ENCODE assay signal across 13 cellular contexts in genomic region chr3:144590854-144591253, GRCh38.
DNase-seq lines count a peak whose midpoint lies in the region; ATAC-seq, FAIRE-seq and TF ChIP-seq lines count a peak whose summit lies in the region.
"Had no signal": no experiment of that assay in that cellular context is flagged by ENCODE, and none has a peak within 500 bp of the region (broad histone marks: within the 10 kb centered on the region; RNA-seq: fewer than 3 reads in every experiment).

No MANE protein-coding gene starts in this region.

- DNase-seq in EL (peak; percentile 65), NOMO-1 (lab: John Stamatoyannopoulos, UW; ENCODE audit: unreplicated experiment in 2 of 2) (peak; percentile 30 to 65), endothelial cell of umbilical vein (ENCODE audit: low read depth, low spot score) (peak; percentile 90), neuronal stem cell (ENCODE audit: low spot score) (no peak), kidney (no peak), GM10248 (ENCODE audit: extremely low spot score) (no peak), SK-N-SH (no peak)
- DNase-seq: activated CD4-positive, CD25-positive, alpha-beta regulatory T cell; Karpas-422; upper lobe of right lung had no signal

- dilution Hi-C loops in endothelial cell of umbilical vein (cut with MboI; ENCODE audit: extremely low pct_ligation_motif_present, low sequenced_read_pairs): no loop called here

- H4K20me1 ChIP-seq in endothelial cell of umbilical vein (replicated peaks; ENCODE audit: control insufficient read depth, extremely low read depth, insufficient read depth, low read length) (no peaks in the 10 kb centered on the region), SK-N-SH (ENCODE audit: insufficient read depth) (no peaks in the 10 kb centered on the region)

- no peak overlapping the region for H2BK120ac ChIP-seq in neuronal stem cell (ENCODE audit: low read depth, low read length)

- no peak overlapping the region for H3K14ac ChIP-seq in neuronal stem cell (ENCODE audit: low read length)

- H3K79me1 ChIP-seq in neuronal stem cell (ENCODE audit: low read depth, low read length): no peaks in the 10 kb centered on the region

- WGBS in neuronal stem cell (ENCODE audit: extremely low coverage in 2 of 2, insufficient read length in 2 of 2, insufficient replicate concordance in 1 of 2), 2 donors: no CpG with 5 or more reads among the region's 2 CpGs
- 1% methylated on average over 2 of the region's 2 CpGs for WGBS in SK-N-SH (ENCODE audit: low lambda C conversion rate)

- H3K9me3 ChIP-seq in endothelial cell of umbilical vein (replicated peaks; ENCODE audit: control insufficient read depth, insufficient read depth, low read length) (no peaks in the 10 kb centered on the region), neuronal stem cell (replicated peaks in 1 of 2; ENCODE audit: control insufficient read depth in 2 of 2, insufficient read depth in 1 of 2, low read depth in 1 of 2, low read length in 2 of 2) (no peaks in the 10 kb centered on the region), kidney (ENCODE audit: control insufficient read depth in 1 of 2, low read length in 2 of 2) (no peaks in the 10 kb centered on the region), SK-N-SH (no peaks in the 10 kb centered on the region)
- H3K9me3 ChIP-seq: upper lobe of right lung had no signal

- H3K27ac ChIP-seq in endothelial cell of umbilical vein (ENCODE audit: insufficient read depth, low read depth, low read length): peak overlapping the region; percentile 69
- no peak overlapping the region for H3K27ac ChIP-seq in neuronal stem cell (replicated peaks; ENCODE audit: low read length)
- no peak overlapping the region for H3K27ac ChIP-seq in kidney (ENCODE audit: low read depth in 2 of 2, low read length in 2 of 2)
- H3K27ac ChIP-seq in SK-N-SH (ENCODE audit: low read depth in 2 of 2, low read length in 1 of 2): no peak overlapping the region
- H3K27ac ChIP-seq: upper lobe of right lung had no signal

- no peak for TF ChIP-seq EP300 in SK-N-SH (IDR thresholded peaks at IDR 0.05; ENCODE audit: borderline replicate concordance in 1 of 2, low read depth in 1 of 2, low read length in 1 of 2)

- POLR2A ChIA-PET in endothelial cell of umbilical vein (lab: Charles Lee) (interaction anchor here (3.3 kb wide), 1 partner anchor 619 kb away, joined by 10 read pairs; the partner anchor contains the start of gene DIPK2A), GM10248 (lab: Yijun Ruan, JAX) (no interaction called here), SK-N-SH (lab: Yijun Ruan, JAX) (no interaction called here)

- H2BK15ac ChIP-seq in neuronal stem cell (ENCODE audit: low read length): no peak overlapping the region

- H3K9me1 ChIP-seq in endothelial cell of umbilical vein (replicated peaks; ENCODE audit: control insufficient read depth, extremely low read depth, insufficient read depth, low read length): no peaks in the 10 kb centered on the region

- no peak overlapping the region for H3K18ac ChIP-seq in neuronal stem cell (ENCODE audit: low read length)

- no peak for TF ChIP-seq RAD21 in SK-N-SH (IDR thresholded peaks at IDR 0.05; ENCODE audit: low read length)

- intact Hi-C loops in endothelial cell of umbilical vein (cut with micrococcal nuclease): loop anchor here (1.0 to 5.0 kb wide), 4 partner anchors 86 to 619 kb away; no protein-coding TSS in a partner anchor
- intact Hi-C loops in kidney (cut with DNase I): no loop called here

- TF ChIP-seq POLR2A in endothelial cell of umbilical vein (IDR thresholded peaks at IDR 0.05; ENCODE audit: low read depth, low read length): no peak

- H4K91ac ChIP-seq in neuronal stem cell (ENCODE audit: low read depth, low read length, poor library complexity): no peak overlapping the region

- no peaks in the 10 kb centered on the region for H3K27me3 ChIP-seq in endothelial cell of umbilical vein (ENCODE audit: control insufficient read depth in 2 of 2, insufficient read depth in 2 of 2, low read length in 2 of 2)
- no peaks in the 10 kb centered on the region for H3K27me3 ChIP-seq in neuronal stem cell (ENCODE audit: control insufficient read depth in 3 of 3, insufficient read depth in 3 of 3, low read depth in 1 of 3, low read length in 3 of 3)
- H3K27me3 ChIP-seq in SK-N-SH (ENCODE audit: insufficient read depth): no peaks in the 10 kb centered on the region
- H3K27me3 ChIP-seq: upper lobe of right lung had no signal

- H3K9me2 ChIP-seq in SK-N-SH: no peaks in the 10 kb centered on the region

- H3K36me3 ChIP-seq in endothelial cell of umbilical vein (ENCODE audit: control insufficient read depth in 2 of 2, extremely low read depth in 1 of 2, insufficient read depth in 2 of 2, low read length in 2 of 2) (no peaks in the 10 kb centered on the region), neuronal stem cell (replicated peaks in 1 of 2; ENCODE audit: control insufficient read depth in 2 of 2, insufficient read depth in 2 of 2, low read length in 2 of 2) (no peaks in the 10 kb centered on the region), kidney (ENCODE audit: control insufficient read depth in 1 of 2, insufficient read depth in 2 of 2, low read length in 2 of 2) (no peaks in the 10 kb centered on the region), SK-N-SH (replicated peaks in 1 of 2; ENCODE audit: control insufficient read depth in 1 of 2, insufficient read depth in 2 of 2, low read length in 1 of 2) (no peaks in the 10 kb centered on the region)
- H3K36me3 ChIP-seq: upper lobe of right lung had no signal

- H3K23ac ChIP-seq in neuronal stem cell (ENCODE audit: low read depth, low read length, poor library complexity): no peak overlapping the region

- FAIRE-seq in endothelial cell of umbilical vein (lab: Jason Lieb, UNC): peak; percentile 78
- FAIRE-seq in kidney (lab: Jason Lieb, UNC): no peak

- no peak overlapping the region for H4K8ac ChIP-seq in neuronal stem cell (ENCODE audit: low read depth, low read length)

- no peak for ATAC-seq in HG03108 (IDR thresholded peaks at IDR 0.05; ENCODE audit: unreplicated experiment)
- ATAC-seq: activated naive CD4-positive, alpha-beta T cell treated with anti-CD3 and anti-CD28 coated beads, Interleukin-2, amount 50 U/mL, for 72 hours; esophagus mucosa; upper lobe of right lung had no signal

- no peaks in the 10 kb centered on the region for H3F3A ChIP-seq in SK-N-SH (replicated peaks; ENCODE audit: insufficient read depth)

- H3K4ac ChIP-seq in neuronal stem cell (ENCODE audit: low read length): no peak overlapping the region

- H2BK5ac ChIP-seq in neuronal stem cell (ENCODE audit: low read length): no peak overlapping the region

- H2AFZ ChIP-seq in endothelial cell of umbilical vein (ENCODE audit: low read depth, low read length) (peak overlapping the region; percentile 35), neuronal stem cell (ENCODE audit: low read length) (peak overlapping the region; percentile 68), SK-N-SH (ENCODE audit: low read depth) (no peak overlapping the region)

- BruUV-seq in endothelial cell of umbilical vein (replicated peaks; lab: Mats Ljungman, UMichigan): no TSS peak

- H3K79me2 ChIP-seq in endothelial cell of umbilical vein (ENCODE audit: control insufficient read depth, insufficient read depth, low read length) (no peaks in the 10 kb centered on the region), SK-N-SH (ENCODE audit: insufficient read depth) (no peaks in the 10 kb centered on the region)

- no peak overlapping the region for H2AK5ac ChIP-seq in neuronal stem cell (ENCODE audit: low read depth, low read length)

- peak overlapping the region; percentile 71 for H3K4me2 ChIP-seq in endothelial cell of umbilical vein (ENCODE audit: insufficient read depth, low read length)
- H3K4me2 ChIP-seq in neuronal stem cell (ENCODE audit: insufficient read depth, low read length, poor library complexity, severe bottlenecking): no peak overlapping the region
- no peak overlapping the region for H3K4me2 ChIP-seq in SK-N-SH

- no peak overlapping the region for H2BK12ac ChIP-seq in neuronal stem cell (ENCODE audit: low read length)

- H3K9ac ChIP-seq in endothelial cell of umbilical vein (replicated peaks; ENCODE audit: extremely low read depth, insufficient read depth, low read length): peak overlapping the region; percentile 53
- H3K9ac ChIP-seq in neuronal stem cell (ENCODE audit: low read depth, low read length, poor library complexity): no peak overlapping the region
- no peak overlapping the region for H3K9ac ChIP-seq in kidney (ENCODE audit: low read length in 2 of 2)
- H3K9ac ChIP-seq in SK-N-SH: no peak overlapping the region

- H3K4me3 ChIP-seq in endothelial cell of umbilical vein (replicated peaks in 1 of 3; ENCODE audit: insufficient read depth in 1 of 3, low read depth in 1 of 3, low read length in 3 of 3): peak overlapping the region in 1 of 3 experiments; percentile 14
- H3K4me3 ChIP-seq in neuronal stem cell (ENCODE audit: low read length in 2 of 2): no peak overlapping the region
- H3K4me3 ChIP-seq in kidney (ENCODE audit: low read length in 2 of 2): no peak overlapping the region
- no peak overlapping the region for H3K4me3 ChIP-seq in SK-N-SH (ENCODE audit: low read depth in 2 of 2, low read length in 1 of 2)
- H3K4me3 ChIP-seq: upper lobe of right lung had no signal

- H3K4me1 ChIP-seq in endothelial cell of umbilical vein (ENCODE audit: control insufficient read depth, extremely low read depth, insufficient read depth, low read length) (peaks cover 37% of the 10 kb centered on the region), neuronal stem cell (ENCODE audit: control insufficient read depth in 2 of 2, insufficient read depth in 1 of 2, low read depth in 1 of 2, low read length in 2 of 2) (peaks cover 0 to 3% of the 10 kb centered on the region in 2 donors), kidney (ENCODE audit: control insufficient read depth in 1 of 2, insufficient read depth in 1 of 2, low read depth in 1 of 2, low read length in 2 of 2) (no peaks in the 10 kb centered on the region), SK-N-SH (ENCODE audit: control insufficient read depth in 1 of 2, insufficient read depth in 2 of 2, low read depth in 1 of 2, low read length in 1 of 2) (peaks cover 0 to 4% of the 10 kb centered on the region in 2 experiments; a peak in 1 of 4 replicates)
- H3K4me1 ChIP-seq: upper lobe of right lung had no signal

- CTCF ChIA-PET in endothelial cell of umbilical vein (lab: Charles Lee): interaction anchor here (0.6 to 1.4 kb wide), 6 partner anchors 14 to 1177 kb away, joined by 3 to 7 read pairs (median 3); no protein-coding TSS in a partner anchor
- CTCF ChIA-PET in GM10248 (lab: Yijun Ruan, JAX): no interaction called here
- CTCF ChIA-PET in SK-N-SH (lab: Yijun Ruan, JAX): no interaction called here

- TF ChIP-seq CTCF in endothelial cell of umbilical vein (IDR thresholded peaks at IDR 0.05; ENCODE audit: extremely low read depth in 1 of 2, insufficient read depth in 1 of 2, low read depth in 1 of 2, low read length in 2 of 2): no peak
- no peak for TF ChIP-seq CTCF in kidney (IDR thresholded peaks at IDR 0.05; ENCODE audit: borderline replicate concordance, extremely low read depth, insufficient read depth)
- TF ChIP-seq CTCF in GM10248 (IDR thresholded peaks at IDR 0.05; ENCODE audit: control extremely low read depth, extremely low read depth, low read depth, missing control alignments): no peak
- TF ChIP-seq CTCF in SK-N-SH (IDR thresholded peaks at IDR 0.05): no peak

TF ChIP-seq in endothelial cell of umbilical vein, 7 proteins besides CTCF, POLR2A, EP300 and RAD21 (continues in another document):
- TF ChIP-seq FOS (IDR thresholded peaks at IDR 0.05; ENCODE audit: borderline replicate concordance, insufficient read depth, low read length): peak; percentile 93

Comparison
In these comparisons a context has a peak if more than half of its experiments do, and no peak if none do; other contexts are left out.
1. DNase-seq: peak in EL (single experiment), NOMO-1 (2 of 2) and endothelial cell of umbilical vein (single experiment); none in neuronal stem cell (single experiment), kidney (single experiment), GM10248 (single experiment) and SK-N-SH (single experiment).